In the genomic region with DNA sequence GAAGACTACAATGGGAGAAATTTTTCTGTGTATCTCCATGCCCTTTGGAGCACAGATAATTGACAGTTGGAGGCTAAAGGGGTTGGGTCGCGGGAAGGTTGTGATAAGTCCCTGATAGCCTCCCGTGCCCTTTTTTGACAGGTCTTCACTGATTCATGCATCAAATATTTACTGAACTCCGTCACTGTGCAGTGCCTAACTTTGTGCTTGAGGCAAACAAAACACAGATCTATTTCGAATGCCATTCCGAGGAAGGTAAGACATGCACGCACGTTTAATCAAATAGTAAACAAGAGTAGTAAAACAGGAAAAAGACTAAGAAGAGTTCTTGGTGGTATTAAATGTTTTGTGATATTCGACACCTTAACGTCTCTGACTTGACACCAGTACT, we compare ENCODE assay signal across 1 cellular context.
TF ChIP-seq lines count a peak whose summit lies in the region.

No MANE protein-coding gene starts in this region.

TF ChIP-seq in GM23338, 12 proteins besides CTCF, POLR2A, EP300 and RAD21:
- TF ChIP-seq, protein P1, sequence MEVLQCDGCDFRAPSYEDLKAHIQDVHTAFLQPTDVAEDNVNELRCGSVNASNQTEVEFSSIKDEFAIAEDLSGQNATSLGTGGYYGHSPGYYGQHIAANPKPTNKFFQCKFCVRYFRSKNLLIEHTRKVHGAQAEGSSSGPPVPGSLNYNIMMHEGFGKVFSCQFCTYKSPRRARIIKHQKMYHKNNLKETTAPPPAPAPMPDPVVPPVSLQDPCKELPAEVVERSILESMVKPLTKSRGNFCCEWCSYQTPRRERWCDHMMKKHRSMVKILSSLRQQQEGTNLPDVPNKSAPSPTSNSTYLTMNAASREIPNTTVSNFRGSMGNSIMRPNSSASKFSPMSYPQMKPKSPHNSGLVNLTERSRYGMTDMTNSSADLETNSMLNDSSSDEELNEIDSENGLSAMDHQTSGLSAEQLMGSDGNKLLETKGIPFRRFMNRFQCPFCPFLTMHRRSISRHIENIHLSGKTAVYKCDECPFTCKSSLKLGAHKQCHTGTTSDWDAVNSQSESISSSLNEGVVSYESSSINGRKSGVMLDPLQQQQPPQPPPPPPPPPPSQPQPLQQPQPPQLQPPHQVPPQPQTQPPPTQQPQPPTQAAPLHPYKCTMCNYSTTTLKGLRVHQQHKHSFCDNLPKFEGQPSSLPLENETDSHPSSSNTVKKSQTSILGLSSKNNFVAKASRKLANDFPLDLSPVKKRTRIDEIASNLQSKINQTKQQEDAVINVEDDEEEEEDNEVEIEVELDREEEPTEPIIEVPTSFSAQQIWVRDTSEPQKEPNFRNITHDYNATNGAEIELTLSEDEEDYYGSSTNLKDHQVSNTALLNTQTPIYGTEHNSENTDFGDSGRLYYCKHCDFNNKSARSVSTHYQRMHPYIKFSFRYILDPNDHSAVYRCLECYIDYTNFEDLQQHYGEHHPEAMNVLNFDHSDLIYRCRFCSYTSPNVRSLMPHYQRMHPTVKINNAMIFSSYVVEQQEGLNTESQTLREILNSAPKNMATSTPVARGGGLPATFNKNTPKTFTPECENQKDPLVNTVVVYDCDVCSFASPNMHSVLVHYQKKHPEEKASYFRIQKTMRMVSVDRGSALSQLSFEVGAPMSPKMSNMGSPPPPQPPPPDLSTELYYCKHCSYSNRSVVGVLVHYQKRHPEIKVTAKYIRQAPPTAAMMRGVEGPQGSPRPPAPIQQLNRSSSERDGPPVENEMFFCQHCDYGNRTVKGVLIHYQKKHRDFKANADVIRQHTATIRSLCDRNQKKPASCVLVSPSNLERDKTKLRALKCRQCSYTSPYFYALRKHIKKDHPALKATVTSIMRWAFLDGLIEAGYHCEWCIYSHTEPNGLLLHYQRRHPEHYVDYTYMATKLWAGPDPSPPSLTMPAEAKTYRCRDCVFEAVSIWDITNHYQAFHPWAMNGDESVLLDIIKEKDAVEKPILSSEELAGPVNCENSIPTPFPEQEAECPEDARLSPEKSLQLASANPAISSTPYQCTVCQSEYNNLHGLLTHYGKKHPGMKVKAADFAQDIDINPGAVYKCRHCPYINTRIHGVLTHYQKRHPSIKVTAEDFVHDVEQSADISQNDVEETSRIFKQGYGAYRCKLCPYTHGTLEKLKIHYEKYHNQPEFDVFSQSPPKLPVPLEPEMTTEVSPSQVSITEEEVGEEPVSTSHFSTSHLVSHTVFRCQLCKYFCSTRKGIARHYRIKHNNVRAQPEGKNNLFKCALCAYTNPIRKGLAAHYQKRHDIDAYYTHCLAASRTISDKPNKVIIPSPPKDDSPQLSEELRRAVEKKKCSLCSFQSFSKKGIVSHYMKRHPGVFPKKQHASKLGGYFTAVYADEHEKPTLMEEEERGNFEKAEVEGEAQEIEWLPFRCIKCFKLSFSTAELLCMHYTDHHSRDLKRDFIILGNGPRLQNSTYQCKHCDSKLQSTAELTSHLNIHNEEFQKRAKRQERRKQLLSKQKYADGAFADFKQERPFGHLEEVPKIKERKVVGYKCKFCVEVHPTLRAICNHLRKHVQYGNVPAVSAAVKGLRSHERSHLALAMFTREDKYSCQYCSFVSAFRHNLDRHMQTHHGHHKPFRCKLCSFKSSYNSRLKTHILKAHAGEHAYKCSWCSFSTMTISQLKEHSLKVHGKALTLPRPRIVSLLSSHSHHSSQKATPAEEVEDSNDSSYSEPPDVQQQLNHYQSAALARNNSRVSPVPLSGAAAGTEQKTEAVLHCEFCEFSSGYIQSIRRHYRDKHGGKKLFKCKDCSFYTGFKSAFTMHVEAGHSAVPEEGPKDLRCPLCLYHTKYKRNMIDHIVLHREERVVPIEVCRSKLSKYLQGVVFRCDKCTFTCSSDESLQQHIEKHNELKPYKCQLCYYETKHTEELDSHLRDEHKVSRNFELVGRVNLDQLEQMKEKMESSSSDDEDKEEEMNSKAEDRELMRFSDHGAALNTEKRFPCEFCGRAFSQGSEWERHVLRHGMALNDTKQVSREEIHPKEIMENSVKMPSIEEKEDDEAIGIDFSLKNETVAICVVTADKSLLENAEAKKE (CRISPR knock-in tag; IDR thresholded peaks at IDR 0.05) = no peak
- TF ChIP-seq EZH2phosphoT487 (IDR thresholded peaks at IDR 0.05; ENCODE audit: unreplicated experiment) (no peak), POLR2AphosphoS5 (IDR thresholded peaks at IDR 0.05; ENCODE audit: low read depth) (no peak), STAT1 (IDR thresholded peaks at IDR 0.05; ENCODE audit: unreplicated experiment) (no peak), NANOG (IDR thresholded peaks at IDR 0.05; ENCODE audit: borderline replicate concordance) (no peak), JUNB (IDR thresholded peaks at IDR 0.05; ENCODE audit: unreplicated experiment) (no peak), ZNF114 (CRISPR knock-in tag; IDR thresholded peaks at IDR 0.05) (no peak), CREB1 (CRISPR knock-in tag; IDR thresholded peaks at IDR 0.05; ENCODE audit: low read depth) (no peak), ZNF331 (CRISPR knock-in tag; IDR thresholded peaks at IDR 0.05; ENCODE audit: low read depth) (no peak), EZH2 (IDR thresholded peaks at IDR 0.05; ENCODE audit: low read depth, unreplicated experiment) (no peak)
- TF ChIP-seq, protein P2, sequence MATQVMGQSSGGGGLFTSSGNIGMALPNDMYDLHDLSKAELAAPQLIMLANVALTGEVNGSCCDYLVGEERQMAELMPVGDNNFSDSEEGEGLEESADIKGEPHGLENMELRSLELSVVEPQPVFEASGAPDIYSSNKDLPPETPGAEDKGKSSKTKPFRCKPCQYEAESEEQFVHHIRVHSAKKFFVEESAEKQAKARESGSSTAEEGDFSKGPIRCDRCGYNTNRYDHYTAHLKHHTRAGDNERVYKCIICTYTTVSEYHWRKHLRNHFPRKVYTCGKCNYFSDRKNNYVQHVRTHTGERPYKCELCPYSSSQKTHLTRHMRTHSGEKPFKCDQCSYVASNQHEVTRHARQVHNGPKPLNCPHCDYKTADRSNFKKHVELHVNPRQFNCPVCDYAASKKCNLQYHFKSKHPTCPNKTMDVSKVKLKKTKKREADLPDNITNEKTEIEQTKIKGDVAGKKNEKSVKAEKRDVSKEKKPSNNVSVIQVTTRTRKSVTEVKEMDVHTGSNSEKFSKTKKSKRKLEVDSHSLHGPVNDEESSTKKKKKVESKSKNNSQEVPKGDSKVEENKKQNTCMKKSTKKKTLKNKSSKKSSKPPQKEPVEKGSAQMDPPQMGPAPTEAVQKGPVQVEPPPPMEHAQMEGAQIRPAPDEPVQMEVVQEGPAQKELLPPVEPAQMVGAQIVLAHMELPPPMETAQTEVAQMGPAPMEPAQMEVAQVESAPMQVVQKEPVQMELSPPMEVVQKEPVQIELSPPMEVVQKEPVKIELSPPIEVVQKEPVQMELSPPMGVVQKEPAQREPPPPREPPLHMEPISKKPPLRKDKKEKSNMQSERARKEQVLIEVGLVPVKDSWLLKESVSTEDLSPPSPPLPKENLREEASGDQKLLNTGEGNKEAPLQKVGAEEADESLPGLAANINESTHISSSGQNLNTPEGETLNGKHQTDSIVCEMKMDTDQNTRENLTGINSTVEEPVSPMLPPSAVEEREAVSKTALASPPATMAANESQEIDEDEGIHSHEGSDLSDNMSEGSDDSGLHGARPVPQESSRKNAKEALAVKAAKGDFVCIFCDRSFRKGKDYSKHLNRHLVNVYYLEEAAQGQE (IDR thresholded peaks at IDR 0.05; ENCODE audit: unreplicated experiment) = no peak
- TF ChIP-seq, protein P3, sequence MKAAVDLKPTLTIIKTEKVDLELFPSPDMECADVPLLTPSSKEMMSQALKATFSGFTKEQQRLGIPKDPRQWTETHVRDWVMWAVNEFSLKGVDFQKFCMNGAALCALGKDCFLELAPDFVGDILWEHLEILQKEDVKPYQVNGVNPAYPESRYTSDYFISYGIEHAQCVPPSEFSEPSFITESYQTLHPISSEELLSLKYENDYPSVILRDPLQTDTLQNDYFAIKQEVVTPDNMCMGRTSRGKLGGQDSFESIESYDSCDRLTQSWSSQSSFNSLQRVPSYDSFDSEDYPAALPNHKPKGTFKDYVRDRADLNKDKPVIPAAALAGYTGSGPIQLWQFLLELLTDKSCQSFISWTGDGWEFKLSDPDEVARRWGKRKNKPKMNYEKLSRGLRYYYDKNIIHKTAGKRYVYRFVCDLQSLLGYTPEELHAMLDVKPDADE (IDR thresholded peaks at IDR 0.05) = no peak
TF ChIP-seq in GM23338: peak in this region for 0.
